Comparison of ENCODE assay signal across 15 cellular contexts in genomic region chr1:79190074-79190473, GRCh38.
DNase-seq lines count a peak whose midpoint lies in the region; ATAC-seq and TF ChIP-seq lines count a peak whose summit lies in the region.
"Had no signal": no experiment of that assay in that cellular context is flagged by ENCODE, and none has a peak within 500 bp of the region (broad histone marks: within the 10 kb centered on the region; RNA-seq: fewer than 3 reads in every experiment).

No MANE protein-coding gene starts in this region.

- no peaks in the 10 kb centered on the region for H3K79me2 ChIP-seq in mesendoderm (ENCODE audit: control insufficient read depth, insufficient read depth, low read length)

- H3K9me3 Mint-ChIP-seq in activated CD4-positive, alpha-beta memory T cell treated with anti-CD3 and anti-CD28 coated beads, Interleukin-2, amount 10 ng/mL, durations not matched to agents 7 days and 5 days, result no peaks in the 10 kb centered on the region
- H3K9me3 Mint-ChIP-seq: activated CD4-positive, alpha-beta T cell treated with anti-CD3 and anti-CD28 coated beads, Interleukin-2, amount 10 ng/mL, durations not matched to agents 24 days and 14 days had no signal

- H2AK5ac ChIP-seq in mesendoderm (ENCODE audit: low read length), result no peak overlapping the region

- POLR2A ChIA-PET in activated CD4-positive, alpha-beta memory T cell treated with anti-CD3 and anti-CD28 coated beads, Interleukin-2, amount 10 ng/mL, durations not matched to agents 7 days and 5 days (lab: Charles Lee), result no interaction called here

- H3K36me3 Mint-ChIP-seq in activated CD4-positive, alpha-beta memory T cell treated with anti-CD3 and anti-CD28 coated beads, Interleukin-2, amount 10 ng/mL, durations not matched to agents 7 days and 5 days (ENCODE audit: low read depth), result no peaks in the 10 kb centered on the region
- H3K36me3 Mint-ChIP-seq: CD4-positive, CD25-positive, alpha-beta regulatory T cell had no signal

- WGBS in mesendoderm (ENCODE audit: extremely low coverage, insufficient coverage, low lambda C conversion rate), result no CpG with 5 or more reads among the region's 1 CpG

- no peak overlapping the region for H3K56ac ChIP-seq in mesendoderm (ENCODE audit: low read length)

- ATAC-seq in GM18907 (IDR thresholded peaks at IDR 0.05; ENCODE audit: unreplicated experiment) (peak; percentile 74), GM21786 (IDR thresholded peaks at IDR 0.05; ENCODE audit: unreplicated experiment) (peak; percentile 60), HG03342 (IDR thresholded peaks at IDR 0.05; ENCODE audit: unreplicated experiment) (peak; percentile 44)

- no peaks in the 10 kb centered on the region for H3K27me3 Mint-ChIP-seq in activated CD4-positive, alpha-beta memory T cell treated with anti-CD3 and anti-CD28 coated beads, Interleukin-2, amount 10 ng/mL, durations not matched to agents 7 days and 5 days
- H3K27me3 Mint-ChIP-seq: activated CD4-positive, alpha-beta T cell treated with anti-CD3 and anti-CD28 coated beads, Interleukin-2, amount 10 ng/mL, durations not matched to agents 24 days and 14 days; CD4-positive, CD25-positive, alpha-beta regulatory T cell had no signal

- H3K4ac ChIP-seq in mesendoderm (ENCODE audit: low read depth, low read length), result no peak overlapping the region

- peak; percentile 55 for DNase-seq in epithelial cell of esophagus (ENCODE audit: low read depth)
- no peak for DNase-seq in mesendoderm
- no peak for DNase-seq in activated CD4-positive, alpha-beta memory T cell treated with anti-CD3 and anti-CD28 coated beads, Interleukin-2, amount 10 ng/mL, durations not matched to agents 7 days and 5 days
- no peak for DNase-seq in NCI-H1105 (lab: John Stamatoyannopoulos, UW)
- no peak for DNase-seq in stimulated activated CD4-positive, alpha-beta T cell treated with anti-CD3 and anti-CD28 coated beads, Interleukin-4, amount 100 ng/mL, for 4 hours
- DNase-seq: activated CD4-positive, alpha-beta T cell treated with anti-CD3 and anti-CD28 coated beads, Interleukin-2, amount 10 ng/mL, durations not matched to agents 24 days and 14 days; activated gamma-delta T cell treated with Interleukin-2 at 50 U/mL for 16 hours; CD4-positive, CD25-positive, alpha-beta regulatory T cell; glutamatergic neuron; NCI-H510A; nucleus accumbens had no signal

- H2BK120ac ChIP-seq in mesendoderm (ENCODE audit: low read depth, low read length), result no peak overlapping the region

- H4K8ac ChIP-seq in mesendoderm (ENCODE audit: low read depth, low read length), result no peak overlapping the region

- H4K5ac ChIP-seq in mesendoderm (ENCODE audit: low read length), result no peak overlapping the region

- no peaks in the 10 kb centered on the region for H3K36me3 ChIP-seq in mesendoderm (ENCODE audit: control insufficient read depth, insufficient read depth, low read length)

- H3K27ac ChIP-seq in mesendoderm (ENCODE audit: low read depth, low read length), result no peak overlapping the region
- H3K27ac ChIP-seq: coronary artery had no signal

- no peaks in the 10 kb centered on the region for H3K79me1 ChIP-seq in mesendoderm (ENCODE audit: low read length)

- no peak overlapping the region for H3K27ac Mint-ChIP-seq in activated CD4-positive, alpha-beta memory T cell treated with anti-CD3 and anti-CD28 coated beads, Interleukin-2, amount 10 ng/mL, durations not matched to agents 7 days and 5 days
- H3K27ac Mint-ChIP-seq: activated CD4-positive, alpha-beta T cell treated with anti-CD3 and anti-CD28 coated beads, Interleukin-2, amount 10 ng/mL, durations not matched to agents 24 days and 14 days; CD4-positive, CD25-positive, alpha-beta regulatory T cell had no signal

- H3K4me1 Mint-ChIP-seq in activated CD4-positive, alpha-beta memory T cell treated with anti-CD3 and anti-CD28 coated beads, Interleukin-2, amount 10 ng/mL, durations not matched to agents 7 days and 5 days, result peaks cover 1% of the 10 kb centered on the region
- H3K4me1 Mint-ChIP-seq: activated CD4-positive, alpha-beta T cell treated with anti-CD3 and anti-CD28 coated beads, Interleukin-2, amount 10 ng/mL, durations not matched to agents 24 days and 14 days; CD4-positive, CD25-positive, alpha-beta regulatory T cell had no signal

- no peak overlapping the region for H3K18ac ChIP-seq in mesendoderm (ENCODE audit: low read length)

- no peak overlapping the region for H2BK15ac ChIP-seq in mesendoderm (replicated peaks; ENCODE audit: low read depth)

- no peak overlapping the region for H3K4me3 ChIP-seq in epithelial cell of esophagus (ENCODE audit: low read length)
- no peak overlapping the region for H3K4me3 ChIP-seq in mesendoderm (ENCODE audit: low read length)
- H3K4me3 ChIP-seq: coronary artery had no signal

- H3K23ac ChIP-seq in mesendoderm (ENCODE audit: low read length), result no peak overlapping the region

- H3K4me3 Mint-ChIP-seq in activated CD4-positive, alpha-beta memory T cell treated with anti-CD3 and anti-CD28 coated beads, Interleukin-2, amount 10 ng/mL, durations not matched to agents 7 days and 5 days, result no peak overlapping the region
- H3K4me3 Mint-ChIP-seq: activated CD4-positive, alpha-beta T cell treated with anti-CD3 and anti-CD28 coated beads, Interleukin-2, amount 10 ng/mL, durations not matched to agents 24 days and 14 days; CD4-positive, CD25-positive, alpha-beta regulatory T cell had no signal

- TF ChIP-seq CTCF in epithelial cell of esophagus (IDR thresholded peaks at IDR 0.05; ENCODE audit: insufficient read depth, low read depth, low read length, missing control alignments), result no peak

- no peak overlapping the region for H3K4me2 ChIP-seq in mesendoderm (ENCODE audit: low read length)

- no peak overlapping the region for H3K9ac ChIP-seq in mesendoderm (ENCODE audit: low read length)

- no peaks in the 10 kb centered on the region for H3K4me1 ChIP-seq in mesendoderm (ENCODE audit: control insufficient read depth, low read depth, low read length)

- CTCF ChIA-PET in activated CD4-positive, alpha-beta memory T cell treated with anti-CD3 and anti-CD28 coated beads, Interleukin-2, amount 10 ng/mL, durations not matched to agents 7 days and 5 days (lab: Charles Lee), result no interaction called here

- no peaks in the 10 kb centered on the region for H3K27me3 ChIP-seq in mesendoderm (ENCODE audit: insufficient read depth, low read length, poor library complexity)

- no peak overlapping the region for H2BK5ac ChIP-seq in mesendoderm (ENCODE audit: low read length)
